Comparison of ENCODE assay signal across 11 cellular contexts in the genomic region with DNA sequence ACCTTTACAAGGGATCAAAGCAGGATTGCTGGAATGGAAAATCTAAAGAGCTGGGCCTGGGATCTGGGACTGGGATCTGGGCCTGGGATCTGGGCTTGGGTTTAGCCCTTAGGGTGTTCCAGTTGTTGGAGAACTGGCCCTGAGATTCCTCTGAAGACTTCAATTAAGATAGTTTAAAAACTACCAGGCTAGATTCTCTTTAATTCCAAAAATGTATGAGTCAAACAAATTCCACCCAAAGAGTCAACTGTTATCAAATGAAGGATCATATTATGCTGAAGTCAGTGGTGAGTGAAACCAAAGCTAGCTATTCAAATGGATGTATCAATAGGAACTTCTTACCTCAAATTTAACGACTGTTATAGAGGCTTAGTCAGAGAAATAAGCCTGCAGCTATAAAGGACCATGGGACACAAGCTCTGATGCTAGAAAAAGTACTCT. TPM values are rescaled to one million over a fixed set of nuclear protein-coding genes. Genes with fewer than 3 reads are reported as not detected.
A peak's percentile ranks its signal among the peaks of the same experiment; 100 is the strongest.
DNase-seq lines count a peak whose midpoint lies in the region; ATAC-seq, FAIRE-seq and TF ChIP-seq lines count a peak whose summit lies in the region.
"Had no signal": no experiment of that assay in that cellular context is flagged by ENCODE, and none has a peak within 500 bp of the region (broad histone marks: within the 10 kb centered on the region; RNA-seq: fewer than 3 reads in every experiment).

No MANE protein-coding gene starts in this region.

- H3K4me3 ChIP-seq in keratinocyte (ENCODE audit: control insufficient read depth in 2 of 3, extremely low read depth in 1 of 3, insufficient read depth in 2 of 3, low read depth in 1 of 3, low read length in 3 of 3) (no peak overlapping the region), subcutaneous abdominal adipose tissue (ENCODE audit: low read depth in 1 of 5, low read length in 5 of 5) (peak overlapping the region in 2 of 5 donors; percentile 12 to 29), H7 (ENCODE audit: insufficient read depth, low read depth, low read length) (no peak overlapping the region)

- ATAC-seq in HG03280 (IDR thresholded peaks at IDR 0.05; ENCODE audit: unreplicated experiment): no peak
- no peak for ATAC-seq in HG03342 (IDR thresholded peaks at IDR 0.05; ENCODE audit: unreplicated experiment)

- H3K9me3 ChIP-seq in keratinocyte (ENCODE audit: control insufficient read depth, low read depth, low read length) (no peaks in the 10 kb centered on the region), subcutaneous abdominal adipose tissue (ENCODE audit: control insufficient read depth in 5 of 5, low read length in 5 of 5) (no peaks in the 10 kb centered on the region)

- H3K4me2 ChIP-seq in keratinocyte (ENCODE audit: control insufficient read depth, extremely low read depth, insufficient read depth, low read depth, low read length): peak overlapping the region; percentile 46

- no peak overlapping the region for H2AFZ ChIP-seq in keratinocyte (ENCODE audit: control insufficient read depth, low read length)

- DNase-seq in HCEC 1CT (peak; percentile 70), keratinocyte (ENCODE audit: low read depth, low spot score) (no peak), SHP77 (lab: John Stamatoyannopoulos, UW) (no peak), H7 (no peak)
- DNase-seq: activated naive CD4-positive, alpha-beta T cell treated with Interleukin-2 at 50 U/mL for 16 hours; NCI-H69 had no signal

- 17 to 62% (median 59%) methylated on average over 1 of the region's 1 CpG for WGBS in adipose tissue, 3 donors

- no peaks in the 10 kb centered on the region for H3K79me2 ChIP-seq in keratinocyte (ENCODE audit: control insufficient read depth, insufficient read depth, low read length)

- H3K27ac ChIP-seq in adipose tissue (ENCODE audit: low read depth, low read length) (peak overlapping the region; percentile 79), keratinocyte (ENCODE audit: control insufficient read depth, insufficient read depth, low read length) (peak overlapping the region; percentile 29), subcutaneous abdominal adipose tissue (ENCODE audit: low read depth, low read length) (peak overlapping the region; percentile 100)

- no peak overlapping the region for H3K9ac ChIP-seq in keratinocyte (ENCODE audit: control insufficient read depth, extremely low read depth, insufficient read depth, low read length)
- H3K9ac ChIP-seq in subcutaneous abdominal adipose tissue (ENCODE audit: low read length in 5 of 5): peak overlapping the region; percentile 50 to 86 (median 67)

- no peaks in the 10 kb centered on the region for H3K27me3 ChIP-seq in keratinocyte (ENCODE audit: control insufficient read depth, extremely low read depth, insufficient read depth, low read length)
- no peaks in the 10 kb centered on the region for H3K27me3 ChIP-seq in subcutaneous abdominal adipose tissue (ENCODE audit: control insufficient read depth in 5 of 5, insufficient read depth in 4 of 5, low read length in 5 of 5)
- no peaks in the 10 kb centered on the region for H3K27me3 ChIP-seq in H7 (ENCODE audit: control insufficient read depth, insufficient read depth, low read length)

- FAIRE-seq in keratinocyte (lab: Jason Lieb, UNC): peak; percentile 5
- FAIRE-seq: G401.6 had no signal

- dilution Hi-C loops in keratinocyte (cut with MboI; ENCODE audit: extremely low pct_ligation_motif_present, low sequenced_read_pairs): no loop called here

- no peaks in the 10 kb centered on the region for H4K20me1 ChIP-seq in keratinocyte (ENCODE audit: control insufficient read depth, extremely low read depth, insufficient read depth, low read length)

- no peaks in the 10 kb centered on the region for H3K9me1 ChIP-seq in keratinocyte (ENCODE audit: control insufficient read depth, extremely low read depth, insufficient read depth, low read length)

- TF ChIP-seq CTCF in keratinocyte (optimal IDR thresholded peaks at IDR 0.05 in 1 of 3, IDR thresholded peaks at IDR 0.05 in 1 of 3, conservative IDR thresholded peaks at IDR 0.05 in 1 of 3; ENCODE audit: extremely low read depth in 1 of 3, insufficient read depth in 2 of 3, low read length in 3 of 3): no peak

- H3K4me1 ChIP-seq in keratinocyte (ENCODE audit: control insufficient read depth, extremely low read depth, insufficient read depth, low read length) (peaks cover 42% of the 10 kb centered on the region), subcutaneous abdominal adipose tissue (ENCODE audit: control insufficient read depth in 5 of 5, insufficient read depth in 5 of 5, low read length in 5 of 5) (peaks cover 10 to 79% (median 58%) of the 10 kb centered on the region in 5 donors)

- H3K36me3 ChIP-seq in keratinocyte (ENCODE audit: control insufficient read depth in 2 of 2, extremely low read depth in 1 of 2, insufficient read depth in 2 of 2, low read length in 2 of 2) (peaks cover 0 to 3% of the 10 kb centered on the region in 2 experiments), subcutaneous abdominal adipose tissue (ENCODE audit: control insufficient read depth in 5 of 5, insufficient read depth in 5 of 5, low read length in 5 of 5) (peaks cover under 1 to 4% (median 3%) of the 10 kb centered on the region in 5 donors), H7 (replicated peaks; ENCODE audit: control insufficient read depth, insufficient read depth, low read length) (no peaks in the 10 kb centered on the region)

RNA-seq across cellular contexts. Expression of a gene that starts 40.5 kb away (rescaled TPM):
- polyA plus RNA-seq in adipose tissue (100 to 1,000 TPM in 2 of 3 donors, 10 to 100 TPM in 1; 15.9 to 134 (median 108) TPM), keratinocyte (449 to 510 TPM (median 483 TPM) in 3 replicates)
- polyA plus RNA-seq in keratinocyte (2011; ENCODE audit: low read depth): 194 TPM
- 326 and 472 TPM in 2 replicates for polyA plus RNA-seq in keratinocyte (2011; cell fraction: cytosol; rRNA removed)
- 474 and 535 TPM in 2 replicates for polyA plus RNA-seq in keratinocyte (2011; cell fraction: nucleus; rRNA removed)
- polyA plus RNA-seq in keratinocyte (2012; ENCODE audit: low replicate concordance): 163 and 398 TPM in 2 replicates
- polyA minus RNA-seq in keratinocyte: 308 to 427 TPM (median 376 TPM) in 3 replicates
- polyA minus RNA-seq in keratinocyte (2011; cell fraction: cytosol; rRNA and poly(A)+ RNA removed): 273 TPM
- polyA minus RNA-seq in keratinocyte (2011; cell fraction: nucleus; rRNA and poly(A)+ RNA removed): 227 and 490 TPM in 2 replicates
- 34.0 and 53.2 TPM in 2 replicates for total RNA-seq in H7 (2014; rRNA removed; shearing (Covaris generic))

Comparison
In these comparisons a context has a peak if more than half of its experiments do, and no peak if none do; other contexts are left out.
1. H3K27ac ChIP-seq: peak in every context shown above with its lines; median percentile 100 in subcutaneous abdominal adipose tissue; 79 in adipose tissue; 29 in keratinocyte.